In genomic region chr4:147312376-147313046, GRCh38 we compare ENCODE assay signal across 17 cellular contexts.
DNase-seq lines count a peak whose midpoint lies in the region; ATAC-seq and TF ChIP-seq lines count a peak whose summit lies in the region.
"Had no signal": no experiment of that assay in that cellular context is flagged by ENCODE, and none has a peak within 500 bp of the region (broad histone marks: within the 10 kb centered on the region; RNA-seq: fewer than 3 reads in every experiment).

No MANE protein-coding gene starts in this region.

- H3K9me3 Mint-ChIP-seq in chondrocyte (ENCODE audit: low read depth), result peaks cover 3% of the 10 kb centered on the region
- no peaks in the 10 kb centered on the region for H3K9me3 Mint-ChIP-seq in activated CD4-positive, alpha-beta T cell treated with anti-CD3 and anti-CD28 coated beads for 36 hours (ENCODE audit: low read depth)
- H3K9me3 Mint-ChIP-seq: activated T-cell treated with anti-CD3 and anti-CD28 coated beads, Interleukin-2, amount 50 U/mL, for 72 hours had no signal

- H2AFZ ChIP-seq in IMR-90 (replicated peaks; ENCODE audit: low read length, poor library complexity), result no peak overlapping the region
- H2AFZ ChIP-seq: parathyroid adenoma had no signal

- H3K23ac ChIP-seq in IMR-90 (ENCODE audit: low read depth, low read length), result no peak overlapping the region; the same call in 1 of the 2 replicates

- POLR2A ChIA-PET in IMR-90 (lab: Charles Lee; ENCODE audit: unreplicated experiment), result no interaction called here
- POLR2A ChIA-PET in activated CD4-positive, alpha-beta T cell treated with anti-CD3 and anti-CD28 coated beads for 36 hours (lab: Charles Lee), result no interaction called here

- no CpG with 5 or more reads among the region's 7 CpGs for WGBS in IMR-90 (ENCODE audit: extremely low coverage in 2 of 2, insufficient read length in 1 of 2), 2 experiments
- 21 to 30% methylated on average over 7 of the region's 7 CpGs for WGBS in thyroid gland, 2 donors

- TF ChIP-seq RAD21 in IMR-90 (IDR thresholded peaks at IDR 0.05; ENCODE audit: low read length), result no peak

- peak overlapping the region; percentile 86 for H2BK120ac ChIP-seq in IMR-90 (ENCODE audit: low read depth, low read length)

- no peaks in the 10 kb centered on the region for H3K27me3 Mint-ChIP-seq in chondrocyte (ENCODE audit: low read depth)
- no peaks in the 10 kb centered on the region for H3K27me3 Mint-ChIP-seq in activated CD4-positive, alpha-beta T cell treated with anti-CD3 and anti-CD28 coated beads for 36 hours
- H3K27me3 Mint-ChIP-seq: dendritic cell treated with granulocyte-macrophage colony-stimulating factor and Interleukin-4, amounts not matched to agents 40 ng/mL and 50 ng/mL, for 4 days had no signal

- peak overlapping the region; percentile 65; the same call in 1 of the 2 replicates for H4K5ac ChIP-seq in IMR-90 (ENCODE audit: low read depth, low read length)

- BruUV-seq in IMR-90 (replicated peaks; lab: Mats Ljungman, UMichigan), result no TSS peak

- no peaks in the 10 kb centered on the region for H3K79me1 ChIP-seq in IMR-90 (ENCODE audit: low read depth in 1 of 2, low read length in 2 of 2)

- intact Hi-C loops in IMR-90 (cut with micrococcal nuclease), result loop anchor here (10.0 kb wide), 1 partner anchor 272 kb away; no protein-coding TSS in a partner anchor
- intact Hi-C loops in lower lobe of right lung (cut with DNase I), result no loop called here
- intact Hi-C loops in thyroid gland (cut with DNase I), result no loop called here
- intact Hi-C loops in activated CD4-positive, alpha-beta T cell treated with anti-CD3 and anti-CD28 coated beads for 36 hours (cut with DNase I, micrococcal nuclease), result no loop called here

- peak overlapping the region; percentile 13 to 65; a peak in 2 of 4 replicates for H4K8ac ChIP-seq in IMR-90 (ENCODE audit: low read depth in 2 of 2, low read length in 2 of 2)

- H3K27me3 ChIP-seq in IMR-90 (ENCODE audit: control insufficient read depth, insufficient read depth, low read length) (no peaks in the 10 kb centered on the region), lower lobe of right lung (ENCODE audit: low read depth) (no peaks in the 10 kb centered on the region), thyroid gland (no peaks in the 10 kb centered on the region)
- H3K27me3 ChIP-seq: adrenal gland, SJSA1 had no signal

- 0 out of 2 replicates have a peak overlapping the region, but pooled peaks have one; percentile 12 for H3K9ac ChIP-seq in IMR-90 (ENCODE audit: low read depth, low read length)
- H3K9ac ChIP-seq: parathyroid adenoma had no signal

- peak overlapping the region; percentile 46; the same call in 1 of the 3 replicates for H2BK15ac ChIP-seq in IMR-90 (ENCODE audit: low read depth, low read length)

- no peak overlapping the region for H3K56ac ChIP-seq in IMR-90 (ENCODE audit: extremely low read depth, insufficient read depth, low read length)

- H3K4me1 ChIP-seq in IMR-90 (ENCODE audit: control insufficient read depth, insufficient read depth, low read length), result peaks cover 9% of the 10 kb centered on the region
- no peaks in the 10 kb centered on the region for H3K4me1 ChIP-seq in lower lobe of right lung
- peaks cover 27 to 28% of the 10 kb centered on the region in 2 donors for H3K4me1 ChIP-seq in thyroid gland
- H3K4me1 ChIP-seq: adrenal gland, parathyroid adenoma, SJSA1 had no signal

- H3K9me1 ChIP-seq in IMR-90 (ENCODE audit: insufficient read depth, low read length), result no peaks in the 10 kb centered on the region; the same call in 1 of the 2 replicates

- H3K4me3 Mint-ChIP-seq in chondrocyte (ENCODE audit: unreplicated experiment), result peak overlapping the region; percentile 3
- H3K4me3 Mint-ChIP-seq in activated CD4-positive, alpha-beta T cell treated with anti-CD3 and anti-CD28 coated beads for 36 hours, result no peak overlapping the region
- H3K4me3 Mint-ChIP-seq: activated T-cell treated with anti-CD3 and anti-CD28 coated beads, Interleukin-2, amount 50 U/mL, for 72 hours; dendritic cell treated with granulocyte-macrophage colony-stimulating factor and Interleukin-4, amounts not matched to agents 40 ng/mL and 50 ng/mL, for 4 days had no signal

- no peak overlapping the region for H2AK9ac ChIP-seq in IMR-90 (replicated peaks; ENCODE audit: low read depth, low read length, poor library complexity)

- no peak for TF ChIP-seq CTCF in IMR-90 (conservative IDR thresholded peaks at IDR 0.05; ENCODE audit: low read depth, low read length)
- TF ChIP-seq CTCF in chondrocyte (IDR thresholded peaks at IDR 0.05), result no peak
- TF ChIP-seq CTCF in lower lobe of right lung (IDR thresholded peaks at IDR 0.05), result no peak
- no peak for TF ChIP-seq CTCF in thyroid gland (IDR thresholded peaks at IDR 0.05)

- no peak overlapping the region; the same call in 1 of the 2 replicates for H3K4me2 ChIP-seq in IMR-90 (ENCODE audit: low read depth, low read length)

- H2BK20ac ChIP-seq in IMR-90 (ENCODE audit: low read depth, low read length), result peak overlapping the region; percentile 50; the same call in 1 of the 2 replicates

- peak overlapping the region; percentile 94 for H3K27ac Mint-ChIP-seq in chondrocyte (ENCODE audit: unreplicated experiment)
- no peak overlapping the region for H3K27ac Mint-ChIP-seq in activated CD4-positive, alpha-beta T cell treated with anti-CD3 and anti-CD28 coated beads for 36 hours
- H3K27ac Mint-ChIP-seq: activated T-cell treated with anti-CD3 and anti-CD28 coated beads, Interleukin-2, amount 50 U/mL, for 72 hours; dendritic cell treated with granulocyte-macrophage colony-stimulating factor and Interleukin-4, amounts not matched to agents 40 ng/mL and 50 ng/mL, for 4 days had no signal

- H2AK5ac ChIP-seq in IMR-90 (ENCODE audit: low read depth, low read length), result no peak overlapping the region

- CTCF ChIA-PET in IMR-90 (lab: Yijun Ruan, JAX), result interaction anchor here (0.9 to 1.1 kb wide), 2 partner anchors 10 to 152 kb away, joined by 3 read pairs; no protein-coding TSS in a partner anchor
- CTCF ChIA-PET in activated CD4-positive, alpha-beta T cell treated with anti-CD3 and anti-CD28 coated beads for 36 hours (lab: Charles Lee), result no interaction called here

- H4K91ac ChIP-seq in IMR-90 (ENCODE audit: insufficient read depth, low read depth, low read length), result peak overlapping the region; percentile 71; the same call in 1 of the 2 replicates

- H3K4me3 ChIP-seq in IMR-90 (ENCODE audit: insufficient read depth, low read depth, low read length), result no peak overlapping the region
- H3K4me3 ChIP-seq in lower lobe of right lung, result no peak overlapping the region
- no peak overlapping the region for H3K4me3 ChIP-seq in thyroid gland (replicated peaks in 1 of 3)
- H3K4me3 ChIP-seq: adrenal gland, SJSA1 had no signal

- ATAC-seq in IMR-90 (ENCODE audit: low read depth) (peak; percentile 79), lower lobe of right lung (peak; percentile 84 to 92)
- ATAC-seq in activated CD4-positive, alpha-beta T cell treated with anti-CD3 and anti-CD28 coated beads for 36 hours, result no peak
- ATAC-seq: activated T-cell treated with anti-CD3 and anti-CD28 coated beads, Interleukin-2, amount 50 U/mL, for 72 hours; stimulated activated naive CD8-positive, alpha-beta T cell treated with anti-CD3 and anti-CD28 coated beads, Interleukin-15, Interleukin-2, amounts not matched to agents 100 U/mL and 50 U/mL, for 24 hours had no signal

- in situ Hi-C loops in IMR-90 (cut with MboI; ENCODE audit: low sequenced_read_pairs), result no loop called here

- H3K9me3 ChIP-seq in IMR-90 (ENCODE audit: control insufficient read depth, insufficient read depth, low read length) (no peaks in the 10 kb centered on the region), lower lobe of right lung (no peaks in the 10 kb centered on the region), thyroid gland (no peaks in the 10 kb centered on the region)
- H3K9me3 ChIP-seq: adrenal gland, SJSA1 had no signal

- H4K20me1 ChIP-seq in IMR-90 (ENCODE audit: insufficient read depth, low read length), result no peaks in the 10 kb centered on the region

- H3K36me3 Mint-ChIP-seq in chondrocyte (ENCODE audit: low read depth), result no peaks in the 10 kb centered on the region
- H3K36me3 Mint-ChIP-seq in activated CD4-positive, alpha-beta T cell treated with anti-CD3 and anti-CD28 coated beads for 36 hours (ENCODE audit: low read depth), result no peaks in the 10 kb centered on the region

- H2BK5ac ChIP-seq in IMR-90 (ENCODE audit: low read depth, low read length, poor library complexity, severe bottlenecking), result peak overlapping the region; percentile 66

- TF ChIP-seq POLR2A in IMR-90 (IDR thresholded peaks at IDR 0.05; ENCODE audit: low read depth, low read length) (no peak), thyroid gland (IDR thresholded peaks at IDR 0.05) (no peak)

- H3K4ac ChIP-seq in IMR-90 (ENCODE audit: low read depth, low read length), result peak overlapping the region; percentile 53; the same call in 1 of the 2 replicates

- peak overlapping the region; percentile 84 for H3K18ac ChIP-seq in IMR-90 (ENCODE audit: low read depth, low read length)

- H3K14ac ChIP-seq in IMR-90 (replicated peaks; ENCODE audit: low read depth, low read length), result peak overlapping the region; percentile 35; the same call in 1 of the 2 replicates

- H3K27ac ChIP-seq in IMR-90 (ENCODE audit: insufficient read depth, low read length) (peak overlapping the region; percentile 94; the same call in 1 of the 2 replicates), lower lobe of right lung (peak overlapping the region; percentile 79), thyroid gland (peak overlapping the region; percentile 66 to 90 (median 84))
- H3K27ac ChIP-seq: parathyroid adenoma, SJSA1 had no signal

- dilution Hi-C loops in IMR-90 (cut with HindIII; ENCODE audit: low sequenced_read_pairs, unreplicated experiment), result no loop called here

- peaks cover 81% of the 10 kb centered on the region for H3K4me1 Mint-ChIP-seq in chondrocyte (ENCODE audit: low read depth)
- no peaks in the 10 kb centered on the region for H3K4me1 Mint-ChIP-seq in activated CD4-positive, alpha-beta T cell treated with anti-CD3 and anti-CD28 coated beads for 36 hours

- DNase-seq in IMR-90, result peak; percentile 81
- no peak for DNase-seq in chondrocyte (ENCODE audit: low spot score)
- no peak for DNase-seq in lower lobe of right lung
- DNase-seq in thyroid gland, result peak; percentile 80 to 84
- DNase-seq in activated CD4-positive, CD25-positive, alpha-beta regulatory T cell (lab: John Stamatoyannopoulos, UW), result no peak
- DNase-seq in activated CD4-positive, alpha-beta T cell treated with anti-CD3 and anti-CD28 coated beads for 36 hours, result no peak
- no peak for DNase-seq in amniotic stem cell (lab: John Stamatoyannopoulos, UW)
- DNase-seq: activated CD4-positive, alpha-beta T cell treated with anti-CD3 and anti-CD28 coated beads, Interleukin-2, amount 50 U/mL, for 4 hours; activated T-cell treated with anti-CD3 and anti-CD28 coated beads, Interleukin-2, amount 50 U/mL, for 72 hours; adrenal gland; DND-41; NCI-H1092 treated with DMSO at 0.1 percent for 48 hours; stimulated activated CD4-positive, alpha-beta T cell treated with anti-CD3 and anti-CD28 coated beads, Interleukin-12 subunit alpha, Interleukin-12 subunit beta, amount 100 ng/mL, for 4 hours; stimulated activated naive CD8-positive, alpha-beta T cell treated with anti-CD3 and anti-CD28 coated beads, Interleukin-15, Interleukin-2, amounts not matched to agents 100 U/mL and 50 U/mL, for 24 hours had no signal

- H3K36me3 ChIP-seq in IMR-90 (ENCODE audit: control insufficient read depth, insufficient read depth, low read length) (no peaks in the 10 kb centered on the region), lower lobe of right lung (no peaks in the 10 kb centered on the region), thyroid gland (no peaks in the 10 kb centered on the region)
- H3K36me3 ChIP-seq: adrenal gland, SJSA1 had no signal

Comparison
In these comparisons a context has a peak if more than half of its experiments do, and no peak if none do; other contexts are left out.
1. DNase-seq: peak in IMR-90 (single experiment) and thyroid gland (2 of 2); none in chondrocyte (single experiment), lower lobe of right lung (single experiment), activated CD4-positive, CD25-positive, alpha-beta regulatory T cell (0 of 4), activated CD4-positive, alpha-beta T cell treated with anti-CD3 and anti-CD28 coated beads for 36 hours (single experiment) and amniotic stem cell (single experiment).
2. Peak in every context shown above with its lines, with median percentiles within 50 percentile points of each other: H3K27ac ChIP-seq.